In the genomic region with DNA sequence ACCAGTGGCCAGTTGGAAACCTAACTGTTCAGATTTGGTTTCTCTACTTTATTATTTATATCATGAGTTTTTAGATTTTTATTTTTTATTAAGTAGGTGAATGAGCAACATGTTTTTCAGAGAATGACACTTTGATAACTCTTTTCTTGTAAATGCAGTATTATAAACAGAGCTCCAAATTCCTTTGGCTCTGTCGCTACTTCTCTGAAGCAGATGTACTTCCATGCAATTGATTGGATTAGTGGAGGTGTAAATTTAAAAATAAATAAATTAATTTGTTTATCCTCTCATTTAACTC, we compare ENCODE assay signal across 16 cellular contexts. TPM values are rescaled to one million over a fixed set of nuclear protein-coding genes. Genes with fewer than 3 reads are reported as not detected.
DNase-seq lines count a peak whose midpoint lies in the region; ATAC-seq and TF ChIP-seq lines count a peak whose summit lies in the region.
"Had no signal": no experiment of that assay in that cellular context is flagged by ENCODE, and none has a peak within 500 bp of the region (broad histone marks: within the 10 kb centered on the region; RNA-seq: fewer than 3 reads in every experiment).

No MANE protein-coding gene starts in this region.

- no peaks in the 10 kb centered on the region for H4K20me1 ChIP-seq in SK-N-SH (ENCODE audit: insufficient read depth)
- H4K20me1 ChIP-seq: BLaER1 treated with 17β-estradiol and CSF1 and Interleukin-3, amounts not matched to agents 10 nM and 100 nM had no signal

- no peaks in the 10 kb centered on the region for H3K36me3 Mint-ChIP-seq in activated CD8-positive, alpha-beta T cell treated with anti-CD3 and anti-CD28 coated beads for 36 hours (ENCODE audit: low read depth)
- no peaks in the 10 kb centered on the region for H3K36me3 Mint-ChIP-seq in activated CD8-positive, alpha-beta T cell treated with anti-CD3 and anti-CD28 coated beads, Interleukin-2, amount 10 ng/mL, durations not matched to agents 7 days and 5 days (ENCODE audit: low read depth)
- H3K36me3 Mint-ChIP-seq: activated naive CD4-positive, alpha-beta T cell treated with anti-CD3 and anti-CD28 coated beads, Interleukin-2, amount 50 U/mL, for 72 hours; stimulated activated naive B cell treated with anti-CD40 and anti-IgM and Interleukin-4, amounts not matched to agents 10 μg/mL and 1 μg/mL and 100 μg/mL, for 72 hours had no signal

- intact Hi-C loops in activated CD8-positive, alpha-beta T cell treated with anti-CD3 and anti-CD28 coated beads for 36 hours (cut with micrococcal nuclease), result loop anchor here (5.0 kb wide), 1 partner anchor 79 kb away; no protein-coding TSS in a partner anchor

- H3K4me3 Mint-ChIP-seq in activated CD8-positive, alpha-beta T cell treated with anti-CD3 and anti-CD28 coated beads for 36 hours, result no peak overlapping the region
- no peak overlapping the region for H3K4me3 Mint-ChIP-seq in activated CD8-positive, alpha-beta T cell treated with anti-CD3 and anti-CD28 coated beads, Interleukin-2, amount 10 ng/mL, durations not matched to agents 7 days and 5 days
- H3K4me3 Mint-ChIP-seq: stimulated activated naive B cell treated with anti-CD40 and anti-IgM and Interleukin-4, amounts not matched to agents 10 μg/mL and 1 μg/mL and 100 μg/mL, for 72 hours had no signal

- peaks cover 0 to 19% of the 10 kb centered on the region in 2 experiments; a peak in 2 of 4 replicates for H3K4me1 ChIP-seq in SK-N-SH (ENCODE audit: control insufficient read depth in 1 of 2, insufficient read depth in 2 of 2, low read depth in 1 of 2, low read length in 1 of 2)
- H3K4me1 ChIP-seq: BLaER1 treated with 17β-estradiol and CSF1 and Interleukin-3, amounts not matched to agents 10 nM and 100 nM; gastroesophageal sphincter had no signal

- ATAC-seq in activated CD8-positive, alpha-beta T cell treated with anti-CD3 and anti-CD28 coated beads for 36 hours, result no peak
- no peak for ATAC-seq in activated CD8-positive, alpha-beta T cell treated with anti-CD3 and anti-CD28 coated beads, Interleukin-2, amount 10 ng/mL, durations not matched to agents 7 days and 5 days
- peak; percentile 18 for ATAC-seq in HG02885 (IDR thresholded peaks at IDR 0.05; ENCODE audit: poor library complexity, unreplicated experiment)

- POLR2A ChIA-PET in activated CD8-positive, alpha-beta T cell treated with anti-CD3 and anti-CD28 coated beads for 36 hours (lab: Charles Lee), result no interaction called here
- POLR2A ChIA-PET in activated CD8-positive, alpha-beta T cell treated with anti-CD3 and anti-CD28 coated beads, Interleukin-2, amount 10 ng/mL, durations not matched to agents 7 days and 5 days (lab: Charles Lee), result no interaction called here
- POLR2A ChIA-PET in SK-N-SH (lab: Yijun Ruan, JAX), result interaction anchor here (0.6 to 2.1 kb wide), 8 partner anchors 35 to 872 kb away, joined by 3 to 49 read pairs (median 6); a partner anchor contains a TSS

- CTCF ChIA-PET in activated CD8-positive, alpha-beta T cell treated with anti-CD3 and anti-CD28 coated beads for 36 hours (lab: Charles Lee), result interaction anchor here (0.8 to 2.1 kb wide), 30 partner anchors 9 to 702 kb away, joined by 3 to 19 read pairs (median 4); no protein-coding TSS in a partner anchor
- CTCF ChIA-PET in activated CD8-positive, alpha-beta T cell treated with anti-CD3 and anti-CD28 coated beads, Interleukin-2, amount 10 ng/mL, durations not matched to agents 7 days and 5 days (lab: Charles Lee), result interaction anchor here (0.5 to 2.7 kb wide), 29 partner anchors 9 to 1193 kb away, joined by 3 to 20 read pairs (median 3); a partner anchor contains a TSS
- CTCF ChIA-PET in SK-N-SH (lab: Yijun Ruan, JAX), result interaction anchor here (0.6 to 3.7 kb wide), 75 partner anchors 9 to 1193 kb away, joined by 3 to 83 read pairs (median 4); a partner anchor contains a TSS

- peaks cover 11% of the 10 kb centered on the region for H3K27me3 Mint-ChIP-seq in activated CD8-positive, alpha-beta T cell treated with anti-CD3 and anti-CD28 coated beads for 36 hours
- H3K27me3 Mint-ChIP-seq in activated CD8-positive, alpha-beta T cell treated with anti-CD3 and anti-CD28 coated beads, Interleukin-2, amount 10 ng/mL, durations not matched to agents 7 days and 5 days (ENCODE audit: low read depth), result peaks cover 10% of the 10 kb centered on the region
- H3K27me3 Mint-ChIP-seq: progenitor cell of endocrine pancreas had no signal

- no peaks in the 10 kb centered on the region for H3K9me3 ChIP-seq in SK-N-SH
- H3K9me3 ChIP-seq: BLaER1 treated with 17β-estradiol and CSF1 and Interleukin-3, amounts not matched to agents 10 nM and 100 nM; gastroesophageal sphincter; spleen; transverse colon had no signal

- DNase-seq in activated CD8-positive, alpha-beta T cell treated with anti-CD3 and anti-CD28 coated beads for 36 hours, result no peak
- DNase-seq in activated CD8-positive, alpha-beta T cell treated with anti-CD3 and anti-CD28 coated beads, Interleukin-2, amount 10 ng/mL, durations not matched to agents 7 days and 5 days, result no peak
- DNase-seq in SK-N-SH (no peak), NCI-H446 treated with DMSO at 0.1 percent for 48 hours (lab: John Stamatoyannopoulos, UW) (no peak), CD1c-positive myeloid dendritic cell (ENCODE audit: extremely low spot score) (no peak), inferior parietal cortex (ENCODE audit: extremely low spot score) (no peak)
- DNase-seq in activated CD4-positive, alpha-beta T cell treated with anti-CD3 and anti-CD28 coated beads, Interleukin-2, amount 50 U/mL, for 48 hours, result no peak
- DNase-seq: left ventricle myocardium superior, spleen had no signal

- TF ChIP-seq EP300 in SK-N-SH (IDR thresholded peaks at IDR 0.05; ENCODE audit: borderline replicate concordance in 1 of 2, low read depth in 1 of 2, low read length in 1 of 2), result no peak

- TF ChIP-seq CTCF in activated CD8-positive, alpha-beta T cell treated with anti-CD3 and anti-CD28 coated beads for 36 hours (IDR thresholded peaks at IDR 0.05), result peak; percentile 10
- TF ChIP-seq CTCF in SK-N-SH (IDR thresholded peaks at IDR 0.05), result no peak

- H3K27me3 ChIP-seq in SK-N-SH (ENCODE audit: insufficient read depth), result no peaks in the 10 kb centered on the region
- H3K27me3 ChIP-seq: BLaER1 treated with 17β-estradiol and CSF1 and Interleukin-3, amounts not matched to agents 10 nM and 100 nM; gastroesophageal sphincter; transverse colon had no signal

- no peaks in the 10 kb centered on the region for H3K9me2 ChIP-seq in SK-N-SH

- peak overlapping the region; percentile 80 for H2AFZ ChIP-seq in SK-N-SH (ENCODE audit: low read depth)

- H3K9me3 Mint-ChIP-seq in activated CD8-positive, alpha-beta T cell treated with anti-CD3 and anti-CD28 coated beads for 36 hours, result no peaks in the 10 kb centered on the region
- H3K9me3 Mint-ChIP-seq in activated CD8-positive, alpha-beta T cell treated with anti-CD3 and anti-CD28 coated beads, Interleukin-2, amount 10 ng/mL, durations not matched to agents 7 days and 5 days (ENCODE audit: insufficient read depth), result no peaks in the 10 kb centered on the region
- H3K9me3 Mint-ChIP-seq: activated naive CD4-positive, alpha-beta T cell treated with anti-CD3 and anti-CD28 coated beads, Interleukin-2, amount 50 U/mL, for 72 hours; stimulated activated naive B cell treated with anti-CD40 and anti-IgM and Interleukin-4, amounts not matched to agents 10 μg/mL and 1 μg/mL and 100 μg/mL, for 72 hours had no signal

- H3F3A ChIP-seq in SK-N-SH (replicated peaks; ENCODE audit: insufficient read depth), result no peaks in the 10 kb centered on the region

- H3K9ac ChIP-seq in SK-N-SH, result no peak overlapping the region
- H3K9ac ChIP-seq: BLaER1 treated with 17β-estradiol and CSF1 and Interleukin-3, amounts not matched to agents 10 nM and 100 nM had no signal

- H3K27ac Mint-ChIP-seq in activated CD8-positive, alpha-beta T cell treated with anti-CD3 and anti-CD28 coated beads for 36 hours, result no peak overlapping the region
- H3K27ac Mint-ChIP-seq in activated CD8-positive, alpha-beta T cell treated with anti-CD3 and anti-CD28 coated beads, Interleukin-2, amount 10 ng/mL, durations not matched to agents 7 days and 5 days, result no peak overlapping the region
- H3K27ac Mint-ChIP-seq: activated naive CD4-positive, alpha-beta T cell treated with anti-CD3 and anti-CD28 coated beads, Interleukin-2, amount 50 U/mL, for 72 hours; progenitor cell of endocrine pancreas; stimulated activated naive B cell treated with anti-CD40 and anti-IgM and Interleukin-4, amounts not matched to agents 10 μg/mL and 1 μg/mL and 100 μg/mL, for 72 hours had no signal

- no peak for TF ChIP-seq RAD21 in SK-N-SH (IDR thresholded peaks at IDR 0.05; ENCODE audit: low read length)

- peaks cover 3% of the 10 kb centered on the region for H3K4me1 Mint-ChIP-seq in activated CD8-positive, alpha-beta T cell treated with anti-CD3 and anti-CD28 coated beads for 36 hours (ENCODE audit: low read depth)
- H3K4me1 Mint-ChIP-seq in activated CD8-positive, alpha-beta T cell treated with anti-CD3 and anti-CD28 coated beads, Interleukin-2, amount 10 ng/mL, durations not matched to agents 7 days and 5 days (ENCODE audit: low read depth), result peaks cover 2% of the 10 kb centered on the region

- peak overlapping the region in 1 of 2 experiments; percentile 17; a peak in 1 of 4 replicates for H3K4me3 ChIP-seq in SK-N-SH (ENCODE audit: low read depth in 2 of 2, low read length in 1 of 2)
- H3K4me3 ChIP-seq: BLaER1 treated with 17β-estradiol and CSF1 and Interleukin-3, amounts not matched to agents 10 nM and 100 nM; gastroesophageal sphincter; spleen; transverse colon had no signal

- 94% methylated on average over 1 of the region's 1 CpG for WGBS in SK-N-SH (ENCODE audit: low lambda C conversion rate)

- no peaks in the 10 kb centered on the region for H3K79me2 ChIP-seq in SK-N-SH (ENCODE audit: insufficient read depth)

- no peaks in the 10 kb centered on the region for H3K36me3 ChIP-seq in SK-N-SH (replicated peaks in 1 of 2; ENCODE audit: control insufficient read depth in 1 of 2, insufficient read depth in 2 of 2, low read length in 1 of 2)
- H3K36me3 ChIP-seq: BLaER1 treated with 17β-estradiol and CSF1 and Interleukin-3, amounts not matched to agents 10 nM and 100 nM; gastroesophageal sphincter; spleen; transverse colon had no signal

- no peak overlapping the region for H3K4me2 ChIP-seq in SK-N-SH
- H3K4me2 ChIP-seq: BLaER1 treated with 17β-estradiol and CSF1 and Interleukin-3, amounts not matched to agents 10 nM and 100 nM had no signal

- H3K27ac ChIP-seq in SK-N-SH (ENCODE audit: low read depth in 2 of 2, low read length in 1 of 2), result peak overlapping the region in 1 of 2 experiments; percentile 77; a peak in 2 of 4 replicates
- H3K27ac ChIP-seq: BLaER1 treated with 17β-estradiol and CSF1 and Interleukin-3, amounts not matched to agents 10 nM and 100 nM; gastroesophageal sphincter; spleen; transverse colon had no signal

TF ChIP-seq in SK-N-SH, 30 proteins besides CTCF, POLR2A, EP300 and RAD21 (continues in another document):
- no peak for TF ChIP-seq FOXJ3 (CRISPR knock-in tag; IDR thresholded peaks at IDR 0.05)

RNA-seq across cellular contexts. Expression of a gene that starts 34.3 kb away (rescaled TPM):
- total RNA-seq in activated CD8-positive, alpha-beta T cell treated with anti-CD3 and anti-CD28 coated beads for 36 hours, result 1 to 10 TPM in 1 of 2 experiments, under 1 TPM in 1; 0.34 to 1.3 TPM
- total RNA-seq in activated CD8-positive, alpha-beta T cell treated with anti-CD3 and anti-CD28 coated beads, Interleukin-2, amount 10 ng/mL, durations not matched to agents 7 days and 5 days, result 1 to 10 TPM in 1 of 2 experiments, under 1 TPM in 1; 0.76 to 1.8 TPM
- polyA plus RNA-seq in SK-N-SH (2012; rRNA removed), result 2.4 and 5.4 TPM in 2 replicates
- polyA plus RNA-seq in SK-N-SH (2012; cell fraction: cytosol; rRNA removed), result 7.3 and 8.9 TPM in 2 replicates
- 7.5 and 10.2 TPM in 2 replicates for polyA plus RNA-seq in SK-N-SH (2012; cell fraction: nucleus; rRNA removed)
